9 cellular contexts compared by ENCODE assay signal in genomic region chr1:70034403-70034802, GRCh38.
DNase-seq lines count a peak whose midpoint lies in the region; ATAC-seq and TF ChIP-seq lines count a peak whose summit lies in the region.
"Had no signal": no experiment of that assay in that cellular context is flagged by ENCODE, and none has a peak within 500 bp of the region (broad histone marks: within the 10 kb centered on the region; RNA-seq: fewer than 3 reads in every experiment).

No MANE protein-coding gene starts in this region.

- H3K4me1 Mint-ChIP-seq in activated CD4-positive, alpha-beta T cell treated with anti-CD3 and anti-CD28 coated beads, Interleukin-2, amount 10 ng/mL, durations not matched to agents 7 days and 5 days, result no peaks in the 10 kb centered on the region

- H3K27ac Mint-ChIP-seq in activated CD4-positive, alpha-beta T cell treated with anti-CD3 and anti-CD28 coated beads, Interleukin-2, amount 10 ng/mL, durations not matched to agents 7 days and 5 days, result no peak overlapping the region

- H3K36me3 ChIP-seq in Loucy (ENCODE audit: insufficient read depth, low read length), result no peaks in the 10 kb centered on the region

- no peaks in the 10 kb centered on the region for H3K9me3 Mint-ChIP-seq in activated CD4-positive, alpha-beta T cell treated with anti-CD3 and anti-CD28 coated beads, Interleukin-2, amount 10 ng/mL, durations not matched to agents 7 days and 5 days

- ATAC-seq in foreskin keratinocyte, result peak; percentile 80
- ATAC-seq in HG02678 (IDR thresholded peaks at IDR 0.05; ENCODE audit: unreplicated experiment), result no peak
- ATAC-seq in GM18867 (IDR thresholded peaks at IDR 0.05; ENCODE audit: unreplicated experiment), result no peak

- H3K9ac ChIP-seq in Loucy (ENCODE audit: low read depth, low read length, poor library complexity, severe bottlenecking), result no peak overlapping the region

- POLR2A ChIA-PET in activated CD4-positive, alpha-beta T cell treated with anti-CD3 and anti-CD28 coated beads, Interleukin-2, amount 10 ng/mL, durations not matched to agents 7 days and 5 days (lab: Charles Lee), result no interaction called here

- CTCF ChIA-PET in activated CD4-positive, alpha-beta T cell treated with anti-CD3 and anti-CD28 coated beads, Interleukin-2, amount 10 ng/mL, durations not matched to agents 7 days and 5 days (lab: Charles Lee), result no interaction called here

- H3K27ac ChIP-seq in foreskin keratinocyte (no peak overlapping the region), substantia nigra (ENCODE audit: low read depth, low read length, poor library complexity, severe bottlenecking) (no peak overlapping the region)
- H3K27ac ChIP-seq: testis had no signal

- no peaks in the 10 kb centered on the region for H3K79me2 ChIP-seq in Loucy (ENCODE audit: insufficient read depth, low read length)

- H3K27me3 Mint-ChIP-seq in activated CD4-positive, alpha-beta T cell treated with anti-CD3 and anti-CD28 coated beads, Interleukin-2, amount 10 ng/mL, durations not matched to agents 7 days and 5 days, result no peaks in the 10 kb centered on the region

- peak; percentile 47 for TF ChIP-seq CTCF in Loucy (conservative IDR thresholded peaks at IDR 0.05; ENCODE audit: low read length)
- peak; percentile 80 for TF ChIP-seq CTCF in foreskin keratinocyte (conservative IDR thresholded peaks at IDR 0.05)

- no peak overlapping the region for H3K4me2 ChIP-seq in Loucy (ENCODE audit: low read depth, low read length, poor library complexity, severe bottlenecking)

- peak; percentile 27 to 30 for DNase-seq in AML-193 (lab: John Stamatoyannopoulos, UW)
- DNase-seq in RKO (ENCODE audit: low spot score), result peak; percentile 32
- DNase-seq in foreskin keratinocyte, result peak; percentile 25 to 64
- DNase-seq in activated CD4-positive, alpha-beta T cell treated with anti-CD3 and anti-CD28 coated beads, Interleukin-2, amount 10 ng/mL, durations not matched to agents 7 days and 5 days, result no peak
- DNase-seq in substantia nigra (lab: John Stamatoyannopoulos, UW), result no peak
- DNase-seq: testis had no signal

- H3K9me2 ChIP-seq in Loucy (replicated peaks; ENCODE audit: low read depth, low read length), result no peaks in the 10 kb centered on the region

- no peak overlapping the region for H2AFZ ChIP-seq in Loucy (ENCODE audit: low read length)

- no peaks in the 10 kb centered on the region for H3K36me3 Mint-ChIP-seq in activated CD4-positive, alpha-beta T cell treated with anti-CD3 and anti-CD28 coated beads, Interleukin-2, amount 10 ng/mL, durations not matched to agents 7 days and 5 days (ENCODE audit: low read depth)

- H3F3A ChIP-seq in Loucy (ENCODE audit: low read depth), result no peaks in the 10 kb centered on the region

- H3K9me3 ChIP-seq in Loucy (ENCODE audit: insufficient read depth, low read depth, low read length), result no peaks in the 10 kb centered on the region
- H3K9me3 ChIP-seq: testis had no signal

- H3K27me3 ChIP-seq in Loucy (ENCODE audit: insufficient read depth, low read length, poor library complexity, severe bottlenecking) (no peaks in the 10 kb centered on the region), foreskin keratinocyte (no peaks in the 10 kb centered on the region)
- H3K27me3 ChIP-seq: testis had no signal

- H4K20me1 ChIP-seq in Loucy (ENCODE audit: insufficient read depth, low read length, poor library complexity, severe bottlenecking), result no peaks in the 10 kb centered on the region

- no peak overlapping the region for H3K4me3 Mint-ChIP-seq in activated CD4-positive, alpha-beta T cell treated with anti-CD3 and anti-CD28 coated beads, Interleukin-2, amount 10 ng/mL, durations not matched to agents 7 days and 5 days

- peaks cover 7% of the 10 kb centered on the region for H3K4me1 ChIP-seq in Loucy (ENCODE audit: insufficient read depth, low read length, poor library complexity, severe bottlenecking)
- H3K4me1 ChIP-seq in foreskin keratinocyte, result peaks cover 3% of the 10 kb centered on the region
- H3K4me1 ChIP-seq: testis had no signal

- no peak overlapping the region for H3K4me3 ChIP-seq in Loucy (ENCODE audit: low read length, poor library complexity, severe bottlenecking)
- H3K4me3 ChIP-seq: testis had no signal

Comparison
In these comparisons a context has a peak if more than half of its experiments do, and no peak if none do; other contexts are left out.
1. DNase-seq: peak in AML-193 (2 of 2), RKO (single experiment) and foreskin keratinocyte (2 of 2); none in activated CD4-positive, alpha-beta T cell treated with anti-CD3 and anti-CD28 coated beads, Interleukin-2, amount 10 ng/mL, durations not matched to agents 7 days and 5 days (single experiment) and substantia nigra (0 of 49).